ENCODE assay signal across 27 cellular contexts in genomic region chr3:57036952-57037351, GRCh38. TPM values are rescaled to one million over a fixed set of nuclear protein-coding genes. Genes with fewer than 3 reads are reported as not detected.
"Had no signal": no experiment of that assay in that cellular context is flagged by ENCODE, and none has a peak within 500 bp of the region (broad histone marks: within the 10 kb centered on the region; RNA-seq: fewer than 3 reads in every experiment).

No MANE protein-coding gene starts in this region.

- ATAC-seq: activated CD8-positive, alpha-beta memory T cell treated with anti-CD3 and anti-CD28 coated beads, Interleukin-2, amount 10 ng/mL, durations not matched to agents 7 days and 5 days; T-helper 17 cell had no signal

- H3K9me3 ChIP-seq: breast epithelium, SJSA1 had no signal

- H3K36me3 ChIP-seq: breast epithelium, SJSA1 had no signal

- H3K4me1 ChIP-seq: breast epithelium, SJSA1 had no signal

- H3K27ac ChIP-seq: breast epithelium, SJSA1 had no signal

- H3K27me3 ChIP-seq: breast epithelium, SJSA1 had no signal

- H3K4me3 ChIP-seq: breast epithelium, SJSA1 had no signal

- DNase-seq: activated B cell treated with CpG ODN at 0.5 μM for 24 hours; activated CD4-positive, alpha-beta T cell treated with anti-CD3 and anti-CD28 coated beads for 1 hour; activated CD4-positive, alpha-beta T cell treated with anti-CD3 and anti-CD28 coated beads, Interleukin-2, amount 10 ng/mL, durations not matched to agents 24 days and 14 days; activated CD4-positive, alpha-beta T cell treated with anti-CD3 and anti-CD28 coated beads, Interleukin-2, amount 50 U/mL, for 48 hours; activated CD8-positive, alpha-beta memory T cell treated with anti-CD3 and anti-CD28 coated beads, Interleukin-2, amount 10 ng/mL, durations not matched to agents 7 days and 5 days; activated effector memory CD4-positive, alpha-beta T cell treated with Interleukin-2 at 50 U/mL for 16 hours; activated naive CD4-positive, alpha-beta T cell; activated T-cell treated with anti-CD3 and anti-CD28 coated beads, Interleukin-2, amount 50 U/mL, for 24 hours; aorta; KG1; MV-4-11; NCI-H1092 treated with DMSO at 0.1 percent for 48 hours; NCI-H1417 treated with DMSO at 0.1 percent for 48 hours; NCI-H1694 treated with DMSO at 0.1 percent for 48 hours; NCI-H2029 treated with DMSO at 0.1 percent for 48 hours; NCI-H345; NCI-H510A; NCI-H526 treated with DMSO at 0.1 percent for 48 hours; NCI-H82; SHP77; T-helper 17 cell; T-helper 9 cell had no signal

RNA-seq across cellular contexts. Expression of gene SPATA12, which starts 23.5 kb away (rescaled TPM):
- total RNA-seq: activated B cell treated with CpG ODN at 0.5 μM for 24 hours; activated CD4-positive, alpha-beta T cell treated with anti-CD3 and anti-CD28 coated beads, Interleukin-2, amount 10 ng/mL, durations not matched to agents 24 days and 14 days; activated CD8-positive, alpha-beta memory T cell treated with anti-CD3 and anti-CD28 coated beads, Interleukin-2, amount 10 ng/mL, durations not matched to agents 7 days and 5 days; activated T-helper 1 cell treated with anti-CD3 and anti-CD28 coated beads, Interleukin-12 subunit alpha, Interleukin-12 subunit beta, Interleukin-2, Interleukin-4 antibody, amounts not matched to agents 30 ng/mL and 10 ng/mL and 1 ng/mL, durations not matched to agents 14 hours and 24 hours and 36 hours; aorta; RPMI7951; SJSA1; T-helper 17 cell had no signal
- polyA plus RNA-seq: aorta, IgD-negative memory B cell had no signal
